11 cellular contexts compared by ENCODE assay signal in the genomic region with DNA sequence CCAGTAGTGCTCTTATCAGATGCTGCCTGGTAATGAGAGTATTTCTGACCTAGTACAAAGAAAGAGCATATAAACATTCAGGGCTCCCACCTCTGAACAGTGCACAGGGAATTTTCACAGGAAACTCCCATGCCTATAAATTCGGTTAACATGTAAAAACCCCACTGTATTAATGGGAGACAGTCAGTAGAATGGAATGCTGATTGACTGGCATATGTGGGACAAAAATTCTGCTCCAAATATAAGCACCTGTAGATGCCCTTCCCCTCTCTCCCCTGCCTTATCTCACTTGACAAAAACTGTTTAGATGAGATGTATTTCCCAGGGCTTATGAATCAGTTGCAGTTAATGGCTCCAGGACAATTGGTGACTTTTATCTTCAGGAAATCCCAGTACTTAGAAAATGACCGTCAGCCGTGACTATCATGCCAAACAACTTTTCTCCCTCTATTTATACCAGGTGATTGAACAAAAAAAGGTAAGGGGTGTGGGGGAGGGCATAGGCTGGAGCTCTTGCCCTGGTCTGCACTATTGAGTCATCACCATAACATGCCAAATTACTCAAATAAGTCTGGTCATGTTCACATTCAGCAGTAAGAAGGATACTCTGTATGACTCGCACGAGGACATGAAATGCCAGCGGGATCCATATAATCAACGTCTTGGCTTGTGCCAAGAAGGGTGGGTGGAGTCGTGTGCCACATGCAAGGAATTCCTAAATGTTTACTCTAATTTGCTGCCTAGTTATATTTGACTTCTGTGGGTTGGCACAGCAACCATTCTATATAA.
DNase-seq lines count a peak whose midpoint lies in the region; ATAC-seq and TF ChIP-seq lines count a peak whose summit lies in the region.
"Had no signal": no experiment of that assay in that cellular context is flagged by ENCODE, and none has a peak within 500 bp of the region (broad histone marks: within the 10 kb centered on the region; RNA-seq: fewer than 3 reads in every experiment).

No MANE protein-coding gene starts in this region.

- peak; percentile 87 for ATAC-seq in left colon
- ATAC-seq in HG02938 (IDR thresholded peaks at IDR 0.05; ENCODE audit: unreplicated experiment): no peak

- peak; percentile 65 for DNase-seq in AG08395 (ENCODE audit: low spot score)
- peak; percentile 61 for DNase-seq in LoVo (ENCODE audit: low spot score)
- DNase-seq in cardiac fibroblast (ENCODE audit: low read depth in 2 of 2): peak; percentile 74 to 79
- peak; percentile 20 to 42 for DNase-seq in left colon
- no peak for DNase-seq in NCI-H774 (lab: John Stamatoyannopoulos, UW)
- no peak for DNase-seq in NOMO-1 treated with dmso at 0.1 percent for 144 hours (lab: John Stamatoyannopoulos, UW; ENCODE audit: unreplicated experiment)
- DNase-seq in germinal center (ENCODE audit: low spot score): no peak
- DNase-seq: NCI-H1417 treated with DMSO at 0.1 percent for 48 hours; stimulated activated CD4-positive, alpha-beta T cell treated with anti-CD3 and anti-CD28 coated beads, Interleukin-2, amount 100 ng/mL, for 48 hours had no signal

- H3K4me3 ChIP-seq in cardiac fibroblast (replicated peaks in 1 of 2; ENCODE audit: low read depth in 2 of 2, low read length in 2 of 2): no peak overlapping the region
- H3K4me3 ChIP-seq: BLaER1 had no signal

- TF ChIP-seq CTCF in cardiac fibroblast (IDR thresholded peaks at IDR 0.05; ENCODE audit: low read depth, low read length): no peak

- intact Hi-C loops in left colon (cut with DNase I, micrococcal nuclease): no loop called here

Comparison
In these comparisons a context has a peak if more than half of its experiments do, and no peak if none do; other contexts are left out.
1. DNase-seq: peak in AG08395 (single experiment), LoVo (single experiment), cardiac fibroblast (2 of 2) and left colon (2 of 2); none in NCI-H774 (single experiment), NOMO-1 treated with dmso at 0.1 percent for 144 hours (single experiment) and germinal center (single experiment).